10 cellular contexts compared by ENCODE assay signal in genomic region chr10:29692121-29692539, GRCh38. TPM values are rescaled to one million over a fixed set of nuclear protein-coding genes. Genes with fewer than 3 reads are reported as not detected.
DNase-seq lines count a peak whose midpoint lies in the region; ATAC-seq and TF ChIP-seq lines count a peak whose summit lies in the region.
"Had no signal": no experiment of that assay in that cellular context is flagged by ENCODE, and none has a peak within 500 bp of the region (broad histone marks: within the 10 kb centered on the region; RNA-seq: fewer than 3 reads in every experiment).

No MANE protein-coding gene starts in this region.

- peaks cover 10% of the 10 kb centered on the region for H3K4me1 ChIP-seq in BE2C
- peaks cover 17 to 49% of the 10 kb centered on the region in 2 experiments for H3K4me1 ChIP-seq in SK-N-SH (ENCODE audit: control insufficient read depth in 1 of 2, insufficient read depth in 2 of 2, low read depth in 1 of 2, low read length in 1 of 2)
- peaks cover 16% of the 10 kb centered on the region for H3K4me1 ChIP-seq in CD8-positive, alpha-beta T cell (ENCODE audit: insufficient read depth, low read length)

- TF ChIP-seq EP300 in SK-N-SH (IDR thresholded peaks at IDR 0.05; ENCODE audit: borderline replicate concordance in 1 of 2, low read depth in 1 of 2, low read length in 1 of 2), result no peak

- H2AFZ ChIP-seq in SK-N-SH (ENCODE audit: low read depth), result no peak overlapping the region

- peaks cover 42% of the 10 kb centered on the region for H3K79me2 ChIP-seq in SK-N-SH (ENCODE audit: insufficient read depth)

- H3K27me3 ChIP-seq in BE2C, result no peaks in the 10 kb centered on the region
- no peaks in the 10 kb centered on the region for H3K27me3 ChIP-seq in SK-N-SH (ENCODE audit: insufficient read depth)
- H3K27me3 ChIP-seq in CD8-positive, alpha-beta T cell (ENCODE audit: insufficient read depth, low read length), result no peaks in the 10 kb centered on the region

- intact Hi-C loops in CD8-positive, alpha-beta T cell (cut with DNase I, micrococcal nuclease), result no loop called here

- H3K4me3 Mint-ChIP-seq in osteocyte (ENCODE audit: unreplicated experiment), result no peak overlapping the region
- no peak overlapping the region for H3K4me3 Mint-ChIP-seq in CD8-positive, alpha-beta T cell
- H3K4me3 Mint-ChIP-seq: neural crest cell had no signal

- H4K20me1 ChIP-seq in SK-N-SH (ENCODE audit: insufficient read depth), result peaks cover 34% of the 10 kb centered on the region; the same call in 1 of the 2 replicates

- peaks cover 51% of the 10 kb centered on the region for H3F3A ChIP-seq in SK-N-SH (replicated peaks; ENCODE audit: insufficient read depth)

- TF ChIP-seq RAD21 in SK-N-SH (IDR thresholded peaks at IDR 0.05; ENCODE audit: low read length), result no peak

- ATAC-seq in GM21526 (IDR thresholded peaks at IDR 0.05; ENCODE audit: low FRiP score, unreplicated experiment), result no peak
- no peak for ATAC-seq in CD8-positive, alpha-beta T cell

- no peaks in the 10 kb centered on the region for H3K9me2 ChIP-seq in SK-N-SH

- H3K4me2 ChIP-seq in SK-N-SH, result peak overlapping the region; percentile 72

- H3K36me3 ChIP-seq in BE2C (no peaks in the 10 kb centered on the region), SK-N-SH (replicated peaks in 1 of 2; ENCODE audit: control insufficient read depth in 1 of 2, insufficient read depth in 2 of 2, low read length in 1 of 2) (peaks cover 0 to 13% of the 10 kb centered on the region in 2 experiments)
- H3K36me3 ChIP-seq in CD8-positive, alpha-beta T cell (ENCODE audit: insufficient read depth, low read length), result no peaks in the 10 kb centered on the region

- CTCF ChIA-PET in SK-N-SH (lab: Yijun Ruan, JAX), result interaction anchor here (1.3 kb wide), 1 partner anchor 306 kb away, joined by 5 read pairs; no protein-coding TSS in a partner anchor
- CTCF ChIA-PET in CD8-positive, alpha-beta T cell (lab: Charles Lee), result interaction anchor here (1.8 kb wide), 1 partner anchor 10 kb away, joined by 6 read pairs; no protein-coding TSS in a partner anchor

- H3K9me3 ChIP-seq in BE2C, result no peaks in the 10 kb centered on the region
- no peaks in the 10 kb centered on the region for H3K9me3 ChIP-seq in SK-N-SH
- no peaks in the 10 kb centered on the region for H3K9me3 ChIP-seq in CD8-positive, alpha-beta T cell (ENCODE audit: low read length)

- peak overlapping the region; percentile 66 for H3K9ac ChIP-seq in SK-N-SH

- peak overlapping the region; percentile 13 to 96 for H3K27ac ChIP-seq in SK-N-SH (ENCODE audit: low read depth in 2 of 2, low read length in 1 of 2)
- H3K27ac ChIP-seq in CD8-positive, alpha-beta T cell (ENCODE audit: low read depth, low read length), result no peak overlapping the region

- peaks cover 34% of the 10 kb centered on the region for H3K4me1 Mint-ChIP-seq in osteocyte (ENCODE audit: unreplicated experiment)
- peaks cover 34% of the 10 kb centered on the region for H3K4me1 Mint-ChIP-seq in CD8-positive, alpha-beta T cell (ENCODE audit: low read depth)

- POLR2A ChIA-PET in SK-N-SH (lab: Yijun Ruan, JAX), result no interaction called here
- POLR2A ChIA-PET in CD8-positive, alpha-beta T cell (lab: Charles Lee), result no interaction called here

- no peak for TF ChIP-seq CTCF in BE2C (IDR thresholded peaks at IDR 0.05; ENCODE audit: low read depth, low read length)
- TF ChIP-seq CTCF in SK-N-SH (IDR thresholded peaks at IDR 0.05), result no peak
- no peak for TF ChIP-seq CTCF in foreskin fibroblast (IDR thresholded peaks at IDR 0.05; ENCODE audit: low read depth, low read length)
- TF ChIP-seq CTCF in osteocyte (IDR thresholded peaks at IDR 0.05), result no peak
- no peak for TF ChIP-seq CTCF in CD8-positive, alpha-beta T cell (IDR thresholded peaks at IDR 0.05)

- H3K27me3 Mint-ChIP-seq in osteocyte (ENCODE audit: unreplicated experiment), result no peaks in the 10 kb centered on the region
- H3K27me3 Mint-ChIP-seq in CD8-positive, alpha-beta T cell (ENCODE audit: low read depth), result no peaks in the 10 kb centered on the region

- no peak overlapping the region for H3K27ac Mint-ChIP-seq in osteocyte (ENCODE audit: unreplicated experiment)
- H3K27ac Mint-ChIP-seq in CD8-positive, alpha-beta T cell, result no peak overlapping the region

- peak overlapping the region; percentile 45 for H3K4me3 ChIP-seq in BE2C (ENCODE audit: low read depth, low read length)
- peak overlapping the region in 1 of 2 experiments; percentile 18; a peak in 2 of 4 replicates for H3K4me3 ChIP-seq in SK-N-SH (ENCODE audit: low read depth in 2 of 2, low read length in 1 of 2)
- peak overlapping the region in 1 of 2 donors; percentile 33 for H3K4me3 ChIP-seq in foreskin fibroblast (ENCODE audit: low read depth in 1 of 2, low read length in 2 of 2)
- H3K4me3 ChIP-seq in CD8-positive, alpha-beta T cell (ENCODE audit: low read depth, low read length), result no peak overlapping the region

- peaks cover 12% of the 10 kb centered on the region for H3K36me3 Mint-ChIP-seq in osteocyte (ENCODE audit: unreplicated experiment)
- H3K36me3 Mint-ChIP-seq in CD8-positive, alpha-beta T cell, result no peaks in the 10 kb centered on the region

- no peak for DNase-seq in BE2C
- no peak for DNase-seq in SK-N-SH
- DNase-seq in foreskin fibroblast, result peak; percentile 34 to 55
- peak; percentile 0 for DNase-seq in osteocyte (ENCODE audit: extremely low spot score, unreplicated experiment)
- DNase-seq in activated CD4-positive, alpha-beta T cell treated with anti-CD3 and anti-CD28 coated beads, Interleukin-2, amount 50 U/mL, for 48 hours, result no peak
- DNase-seq in DMS153 (lab: John Stamatoyannopoulos, UW), result no peak
- no peak for DNase-seq in CD8-positive, alpha-beta T cell
- DNase-seq: NCI-H1417 treated with DMSO at 0.1 percent for 48 hours had no signal

- no peaks in the 10 kb centered on the region for H3K9me3 Mint-ChIP-seq in osteocyte (ENCODE audit: unreplicated experiment)
- H3K9me3 Mint-ChIP-seq in CD8-positive, alpha-beta T cell, result no peaks in the 10 kb centered on the region
- H3K9me3 Mint-ChIP-seq: neural crest cell had no signal

- WGBS in SK-N-SH (ENCODE audit: low lambda C conversion rate), result 51% methylated on average over 5 of the region's 5 CpGs

TF ChIP-seq in SK-N-SH, 30 proteins besides CTCF, POLR2A, EP300 and RAD21:
- TF ChIP-seq YY1 (IDR thresholded peaks at IDR 0.05; ENCODE audit: low read depth), result no peak
- peak; percentile 4; the same call in 1 of the 2 replicates for TF ChIP-seq POLR2AphosphoS5 (IDR thresholded peaks at IDR 0.05; ENCODE audit: low read depth, low read length)
- TF ChIP-seq EZH2phosphoT487 (IDR thresholded peaks at IDR 0.05; ENCODE audit: borderline replicate concordance, low read depth), result no peak

RNA-seq across cellular contexts. Expression of gene SVIL, which starts 57.4 kb away (rescaled TPM):
- 16.1 TPM for polyA plus RNA-seq in BE2C (2012; ENCODE audit: insufficient read depth, insufficient read length, low read depth)
- 47.5 and 48.7 TPM in 2 replicates for polyA plus RNA-seq in SK-N-SH (2012; rRNA removed)
- 30.8 and 31.9 TPM in 2 replicates for polyA plus RNA-seq in SK-N-SH (2012; cell fraction: cytosol; rRNA removed)
- 94.2 and 132 TPM in 2 replicates for polyA plus RNA-seq in SK-N-SH (2012; cell fraction: nucleus; rRNA removed)
- 257 and 258 TPM in 2 replicates for total RNA-seq in osteocyte
- total RNA-seq in CD8-positive, alpha-beta T cell, result 10 to 100 TPM; 15.9 to 16.2 TPM

Comparison
In these comparisons a context has a peak if more than half of its experiments do, and no peak if none do; other contexts are left out.
1. DNase-seq: peak in foreskin fibroblast (2 of 2) and osteocyte (single experiment); none in BE2C (single experiment), SK-N-SH (single experiment), activated CD4-positive, alpha-beta T cell treated with anti-CD3 and anti-CD28 coated beads, Interleukin-2, amount 50 U/mL, for 48 hours (0 of 2), DMS153 (single experiment) and CD8-positive, alpha-beta T cell (0 of 7).
2. RNA of gene SVIL, which starts 57.4 kb away (total RNA-seq): 257 to 258 TPM in osteocyte; 15.9 to 16.2 TPM in CD8-positive, alpha-beta T cell; every median in the first group is over 10 times any median in the second.